Comparison of ENCODE assay signal across 8 cellular contexts in genomic region chr9:137028013-137028280, GRCh38. TPM values are rescaled to one million over a fixed set of nuclear protein-coding genes. Genes with fewer than 3 reads are reported as not detected.
A peak's percentile ranks its signal among the peaks of the same experiment; 100 is the strongest.
DNase-seq lines count a peak whose midpoint lies in the region; ATAC-seq, FAIRE-seq and TF ChIP-seq lines count a peak whose summit lies in the region.

A gene with protein sequence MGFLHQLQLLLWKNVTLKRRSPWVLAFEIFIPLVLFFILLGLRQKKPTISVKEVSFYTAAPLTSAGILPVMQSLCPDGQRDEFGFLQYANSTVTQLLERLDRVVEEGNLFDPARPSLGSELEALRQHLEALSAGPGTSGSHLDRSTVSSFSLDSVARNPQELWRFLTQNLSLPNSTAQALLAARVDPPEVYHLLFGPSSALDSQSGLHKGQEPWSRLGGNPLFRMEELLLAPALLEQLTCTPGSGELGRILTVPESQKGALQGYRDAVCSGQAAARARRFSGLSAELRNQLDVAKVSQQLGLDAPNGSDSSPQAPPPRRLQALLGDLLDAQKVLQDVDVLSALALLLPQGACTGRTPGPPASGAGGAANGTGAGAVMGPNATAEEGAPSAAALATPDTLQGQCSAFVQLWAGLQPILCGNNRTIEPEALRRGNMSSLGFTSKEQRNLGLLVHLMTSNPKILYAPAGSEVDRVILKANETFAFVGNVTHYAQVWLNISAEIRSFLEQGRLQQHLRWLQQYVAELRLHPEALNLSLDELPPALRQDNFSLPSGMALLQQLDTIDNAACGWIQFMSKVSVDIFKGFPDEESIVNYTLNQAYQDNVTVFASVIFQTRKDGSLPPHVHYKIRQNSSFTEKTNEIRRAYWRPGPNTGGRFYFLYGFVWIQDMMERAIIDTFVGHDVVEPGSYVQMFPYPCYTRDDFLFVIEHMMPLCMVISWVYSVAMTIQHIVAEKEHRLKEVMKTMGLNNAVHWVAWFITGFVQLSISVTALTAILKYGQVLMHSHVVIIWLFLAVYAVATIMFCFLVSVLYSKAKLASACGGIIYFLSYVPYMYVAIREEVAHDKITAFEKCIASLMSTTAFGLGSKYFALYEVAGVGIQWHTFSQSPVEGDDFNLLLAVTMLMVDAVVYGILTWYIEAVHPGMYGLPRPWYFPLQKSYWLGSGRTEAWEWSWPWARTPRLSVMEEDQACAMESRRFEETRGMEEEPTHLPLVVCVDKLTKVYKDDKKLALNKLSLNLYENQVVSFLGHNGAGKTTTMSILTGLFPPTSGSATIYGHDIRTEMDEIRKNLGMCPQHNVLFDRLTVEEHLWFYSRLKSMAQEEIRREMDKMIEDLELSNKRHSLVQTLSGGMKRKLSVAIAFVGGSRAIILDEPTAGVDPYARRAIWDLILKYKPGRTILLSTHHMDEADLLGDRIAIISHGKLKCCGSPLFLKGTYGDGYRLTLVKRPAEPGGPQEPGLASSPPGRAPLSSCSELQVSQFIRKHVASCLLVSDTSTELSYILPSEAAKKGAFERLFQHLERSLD (N-terminal part only) (minus strand): TSS chr9:137028237. CDS start chr9:137028140, 97 bp downstream.

- FAIRE-seq in RCC 7860 (lab: Jason Lieb, UNC) (no peak), GM19239 (lab: Jason Lieb, UNC) (no peak)

- in situ Hi-C loops in gastrocnemius medialis (cut with MboI; ENCODE audit: low sequenced_read_pairs in 4 of 4) = no loop called here

- H3K36me3 ChIP-seq in HUES48 (ENCODE audit: control insufficient read depth, insufficient read depth, low read length) (no peaks in the 10 kb centered on the region), gastrocnemius medialis (no peaks in the 10 kb centered on the region)

- H3K9me3 ChIP-seq in HUES48 (ENCODE audit: control insufficient read depth, insufficient read depth, low read length) = no peaks in the 10 kb centered on the region
- H3K9me3 ChIP-seq in right cardiac atrium (ENCODE audit: control insufficient read depth, low read length) = no peaks in the 10 kb centered on the region
- H3K9me3 ChIP-seq in gastrocnemius medialis = no peaks in the 10 kb centered on the region

- H3K27me3 Mint-ChIP-seq in activated T-helper 17 cell treated with anti-CD3 and anti-CD28 coated beads, Interleukin-2, amount 50 U/mL, for 72 hours = no peaks in the 10 kb centered on the region

- H3K4me1 ChIP-seq in HUES48 (ENCODE audit: control insufficient read depth, insufficient read depth, low read length) (0 out of 2 replicates have a peak, but pooled peaks cover 2% of the 10 kb centered on the region), right cardiac atrium (ENCODE audit: control insufficient read depth, insufficient read depth, low read length) (no peaks in the 10 kb centered on the region), gastrocnemius medialis (peaks cover 20 to 23% of the 10 kb centered on the region in 2 donors)

- H3K27ac Mint-ChIP-seq in activated T-helper 17 cell treated with anti-CD3 and anti-CD28 coated beads, Interleukin-2, amount 50 U/mL, for 72 hours = peak within 1 kb of the TSS; percentile 66

- H3K4me3 ChIP-seq in HUES48 (ENCODE audit: low read depth, low read length) (peak within 1 kb of the TSS; percentile 61), right cardiac atrium (ENCODE audit: low read length) (peak within 1 kb of the TSS; percentile 74), gastrocnemius medialis (peak within 1 kb of the TSS; percentile 76 to 91 (median 79))

- peak in 1 of 2 donors; percentile 26 for TF ChIP-seq POLR2A in gastrocnemius medialis (IDR thresholded peaks at IDR 0.05)

- H3K27me3 ChIP-seq in HUES48 (ENCODE audit: control insufficient read depth, insufficient read depth, low read length) (peaks cover 24% of the 10 kb centered on the region), right cardiac atrium (ENCODE audit: control insufficient read depth, insufficient read depth) (no peaks in the 10 kb centered on the region), gastrocnemius medialis (no peaks in the 10 kb centered on the region)

- H3K27ac ChIP-seq in HUES48 (ENCODE audit: low read depth, low read length) (no peak within 1 kb of the TSS), right cardiac atrium (ENCODE audit: low read length) (no peak within 1 kb of the TSS), gastrocnemius medialis (peak within 1 kb of the TSS; percentile 43 to 67 (median 64))

- H3K9me3 Mint-ChIP-seq in activated T-helper 17 cell treated with anti-CD3 and anti-CD28 coated beads, Interleukin-2, amount 50 U/mL, for 72 hours = no peaks in the 10 kb centered on the region

- H3K4me3 Mint-ChIP-seq in activated T-helper 17 cell treated with anti-CD3 and anti-CD28 coated beads, Interleukin-2, amount 50 U/mL, for 72 hours = peak within 1 kb of the TSS; percentile 86

- H3K4me1 Mint-ChIP-seq in activated T-helper 17 cell treated with anti-CD3 and anti-CD28 coated beads, Interleukin-2, amount 50 U/mL, for 72 hours = peaks cover 5% of the 10 kb centered on the region

- no peak for TF ChIP-seq CTCF in gastrocnemius medialis (IDR thresholded peaks at IDR 0.05 in 4 of 5, conservative IDR thresholded peaks at IDR 0.05 in 1 of 5)

- DNase-seq in right cardiac atrium (no peak), gastrocnemius medialis (no peak), RCC 7860 (ENCODE audit: low spot score) (no peak), GM19239 (ENCODE audit: insufficient read length, low spot score) (no peak), midbrain (lab: John Stamatoyannopoulos, UW) (no peak)

- peaks cover 8% of the 10 kb centered on the region for H3K36me3 Mint-ChIP-seq in activated T-helper 17 cell treated with anti-CD3 and anti-CD28 coated beads, Interleukin-2, amount 50 U/mL, for 72 hours (ENCODE audit: low read depth)

- WGBS in right cardiac atrium = under 1% methylated on average over 45 of the region's 45 CpGs

- no peak for ATAC-seq in activated T-helper 17 cell treated with anti-CD3 and anti-CD28 coated beads, Interleukin-2, amount 50 U/mL, for 72 hours (replicated peaks)
- ATAC-seq in right cardiac atrium (no peak), gastrocnemius medialis (peak; percentile 16 to 18), HG03025 (IDR thresholded peaks at IDR 0.05; ENCODE audit: low FRiP score, unreplicated experiment) (no peak)

- intact Hi-C loops in right cardiac atrium (cut with DNase I) (loop anchor here in 2 of 4 donors (5.0 kb wide), 2 partner anchors 76 to 81 kb away; partner anchors contain the start of genes C8G (in 1 of the 2) and LCN12 (in 1 of the 2)), gastrocnemius medialis (cut with DNase I; ENCODE audit: low total_unique reads) (loop anchor here (2.0 to 5.0 kb wide), 2 partner anchors 83 to 181 kb away; partner anchors contain the start of genes C8G, FBXW5 and PHPT1)

- no peak within 1 kb of the TSS for H3K9ac ChIP-seq in HUES48 (ENCODE audit: low read depth, low read length)

RNA-seq across cellular contexts. Expression of the gene that starts here (rescaled TPM):
- 10 to 100 TPM; 43.0 to 63.9 TPM for total RNA-seq in activated T-helper 17 cell treated with anti-CD3 and anti-CD28 coated beads, Interleukin-2, amount 50 U/mL, for 72 hours
- total RNA-seq in right cardiac atrium = 10 to 100 TPM; 32.2 to 42.4 (median 39.3) TPM
- polyA plus RNA-seq in right cardiac atrium = 40.4 TPM
- total RNA-seq in gastrocnemius medialis = 10 to 100 TPM; 14.1 to 20.0 (median 16.7) TPM

Comparison
In these comparisons a context has a peak if more than half of its experiments do, and no peak if none do; other contexts are left out.
1. H3K27ac ChIP-seq: peak in gastrocnemius medialis (4 of 4); none in HUES48 (single experiment) and right cardiac atrium (single experiment).
2. ATAC-seq: peak in gastrocnemius medialis (2 of 2); none in activated T-helper 17 cell treated with anti-CD3 and anti-CD28 coated beads, Interleukin-2, amount 50 U/mL, for 72 hours (single experiment), right cardiac atrium (0 of 2) and HG03025 (single experiment).
3. Peak in every context shown above with its lines, with median percentiles within 50 percentile points of each other: H3K4me3 ChIP-seq.